In the genomic region with DNA sequence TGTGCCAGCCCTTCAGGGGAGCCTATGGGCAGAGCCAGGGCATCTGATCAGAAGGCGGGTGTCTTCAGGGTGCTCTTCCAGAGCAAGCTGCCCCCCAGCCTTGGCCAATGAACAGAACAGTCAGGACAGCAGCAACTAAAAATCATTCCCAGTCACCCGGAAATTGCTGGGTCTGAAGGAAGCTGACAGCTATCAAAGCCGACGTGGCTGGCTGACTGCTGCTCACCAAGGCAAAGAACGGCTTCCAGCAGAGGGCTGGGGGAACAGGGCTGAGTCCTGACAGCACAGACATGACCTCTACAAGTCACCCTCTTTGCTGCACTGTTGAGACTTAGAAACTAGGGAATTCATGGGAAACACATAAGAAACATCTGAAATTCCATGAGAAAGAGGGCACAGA, we compare ENCODE assay signal across 16 cellular contexts.
DNase-seq lines count a peak whose midpoint lies in the region; ATAC-seq and TF ChIP-seq lines count a peak whose summit lies in the region.
"Had no signal": no experiment of that assay in that cellular context is flagged by ENCODE, and none has a peak within 500 bp of the region (broad histone marks: within the 10 kb centered on the region; RNA-seq: fewer than 3 reads in every experiment).

No MANE protein-coding gene starts in this region.

- no peaks in the 10 kb centered on the region for H3K4me1 Mint-ChIP-seq in CD4-positive, alpha-beta T cell (ENCODE audit: low read depth)

- no peaks in the 10 kb centered on the region for H3K9me3 Mint-ChIP-seq in CD4-positive, alpha-beta T cell

- POLR2A ChIA-PET in CD4-positive, alpha-beta T cell (lab: Charles Lee): no interaction called here

- TF ChIP-seq CTCF in cardiac muscle cell (IDR thresholded peaks at IDR 0.05; ENCODE audit: low read depth, low read length): no peak
- TF ChIP-seq CTCF in CD4-positive, alpha-beta T cell (IDR thresholded peaks at IDR 0.05): no peak

- H3K27me3 Mint-ChIP-seq in CD4-positive, alpha-beta T cell: no peaks in the 10 kb centered on the region

- no peak overlapping the region for H3K27ac Mint-ChIP-seq in CD4-positive, alpha-beta T cell

- intact Hi-C loops in left ventricle myocardium superior (cut with micrococcal nuclease): no loop called here
- intact Hi-C loops in CD4-positive, alpha-beta T cell (cut with DNase I, micrococcal nuclease): no loop called here

- peaks cover 7% of the 10 kb centered on the region for H3K4me1 ChIP-seq in cardiac muscle cell (ENCODE audit: low read depth)
- peaks cover 17% of the 10 kb centered on the region for H3K4me1 ChIP-seq in neuron (ENCODE audit: insufficient read depth, low read length)

- H2AFZ ChIP-seq in neuron (ENCODE audit: low read depth, low read length): peak overlapping the region; percentile 12

- no peak overlapping the region for H3K4me3 Mint-ChIP-seq in CD4-positive, alpha-beta T cell

- DNase-seq in cardiac muscle cell (ENCODE audit: low read depth in 1 of 2, low spot score in 1 of 2) (peak in 1 of 2 donors; percentile 39), left ventricle myocardium superior (no peak), left kidney (ENCODE audit: low read depth, low spot score) (peak; percentile 63), Ammon's horn (ENCODE audit: low spot score) (no peak)
- no peak for DNase-seq in CD4-positive, alpha-beta T cell
- DNase-seq: 8988T, HCEC 1CT, NCI-H1048, NCI-H146, NCI-H345, NCI-H69 had no signal

- H3K27me3 ChIP-seq in cardiac muscle cell: no peaks in the 10 kb centered on the region
- no peaks in the 10 kb centered on the region for H3K27me3 ChIP-seq in neuron (ENCODE audit: insufficient read depth, low read length)
- no peaks in the 10 kb centered on the region for H3K27me3 ChIP-seq in CD4-positive, alpha-beta T cell (ENCODE audit: control insufficient read depth, insufficient read depth, low read length)

- no peaks in the 10 kb centered on the region for H3K36me3 ChIP-seq in cardiac muscle cell
- no peaks in the 10 kb centered on the region for H3K36me3 ChIP-seq in neuron (ENCODE audit: insufficient read depth, low read length)

- no peaks in the 10 kb centered on the region for H3K9me3 ChIP-seq in cardiac muscle cell (ENCODE audit: low read depth)
- H3K9me3 ChIP-seq in neuron (ENCODE audit: low read length): no peaks in the 10 kb centered on the region
- H3K9me3 ChIP-seq in CD4-positive, alpha-beta T cell (ENCODE audit: control insufficient read depth, low read length): no peaks in the 10 kb centered on the region

- CTCF ChIA-PET in CD4-positive, alpha-beta T cell (lab: Charles Lee): no interaction called here

- TF ChIP-seq POLR2A in GM18505 (IDR thresholded peaks at IDR 0.05; ENCODE audit: borderline replicate concordance, extremely low read depth, insufficient read depth, insufficient read length): no peak

- ATAC-seq in left ventricle myocardium superior: no peak
- ATAC-seq in GM18505 (IDR thresholded peaks at IDR 0.05; ENCODE audit: unreplicated experiment): no peak
- ATAC-seq in CD4-positive, alpha-beta T cell (ENCODE audit: poor library complexity): no peak
- ATAC-seq in GM18519 (IDR thresholded peaks at IDR 0.05; ENCODE audit: low FRiP score, unreplicated experiment): no peak
- ATAC-seq: K562 had no signal

- H3K27ac ChIP-seq in cardiac muscle cell: peak overlapping the region; percentile 30
- no peak overlapping the region for H3K27ac ChIP-seq in CD4-positive, alpha-beta T cell (ENCODE audit: low read depth, low read length)
- H3K27ac ChIP-seq: C4-2B had no signal

- no peak overlapping the region for H3K4me3 ChIP-seq in cardiac muscle cell
- H3K4me3 ChIP-seq in neuron (ENCODE audit: low read length): no peak overlapping the region
- H3K4me3 ChIP-seq: K562 had no signal

- H3K36me3 Mint-ChIP-seq in CD4-positive, alpha-beta T cell (ENCODE audit: low read depth): no peaks in the 10 kb centered on the region
